In the genomic region with DNA sequence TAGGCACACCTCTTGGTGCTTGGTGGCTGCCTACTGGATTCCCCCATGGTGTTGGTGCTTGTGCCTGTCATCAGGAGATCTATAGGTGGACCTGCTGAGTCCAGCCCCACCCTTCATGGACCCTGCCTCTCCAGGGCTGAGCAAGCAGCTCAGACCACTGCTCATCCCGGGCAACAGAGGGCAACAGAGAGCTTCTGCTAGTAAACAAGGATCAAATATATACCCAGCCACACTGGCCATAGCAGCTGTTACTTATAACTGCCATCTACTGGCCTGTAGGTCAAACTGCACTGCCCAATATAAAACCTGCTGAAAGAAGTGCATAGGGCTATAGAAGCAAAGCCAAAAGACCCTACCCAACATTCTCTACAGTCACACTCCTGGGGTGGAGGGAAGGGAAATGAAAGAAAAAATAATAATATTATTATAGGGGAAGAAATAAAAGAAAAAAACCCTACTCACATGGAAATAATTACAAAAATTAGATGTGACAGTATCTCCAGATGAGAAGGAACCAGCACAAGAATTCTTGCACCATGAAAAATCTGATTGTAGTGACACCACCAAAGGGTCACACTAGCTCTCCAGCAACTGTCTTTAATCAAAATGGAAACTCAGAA, we compare ENCODE assay signal across 9 cellular contexts. TPM values are rescaled to one million over a fixed set of nuclear protein-coding genes. Genes with fewer than 3 reads are reported as not detected.
DNase-seq lines count a peak whose midpoint lies in the region; ATAC-seq lines count a peak whose summit lies in the region.
"Had no signal": no experiment of that assay in that cellular context is flagged by ENCODE, and none has a peak within 500 bp of the region (broad histone marks: within the 10 kb centered on the region; RNA-seq: fewer than 3 reads in every experiment).

No MANE protein-coding gene starts in this region.

- H3K27me3 ChIP-seq in CD4-positive, CD25-positive, alpha-beta regulatory T cell (ENCODE audit: control insufficient read depth, insufficient read depth, low read length) = peaks cover 8% of the 10 kb centered on the region
- H3K27me3 ChIP-seq: SJSA1 had no signal

- H3K4me3 Mint-ChIP-seq in CD4-positive, CD25-positive, alpha-beta regulatory T cell = no peak overlapping the region

- H3K4me3 ChIP-seq in CD4-positive, CD25-positive, alpha-beta regulatory T cell (ENCODE audit: low read depth, low read length) = no peak overlapping the region
- H3K4me3 ChIP-seq: SJSA1 had no signal

- peaks cover 28% of the 10 kb centered on the region for H3K27me3 Mint-ChIP-seq in CD4-positive, CD25-positive, alpha-beta regulatory T cell

- H3K9me3 ChIP-seq in CD4-positive, CD25-positive, alpha-beta regulatory T cell (ENCODE audit: control insufficient read depth in 2 of 2, low read length in 2 of 2) = peaks cover 14 to 20% of the 10 kb centered on the region in 2 experiments

- H3K27ac ChIP-seq in CD4-positive, CD25-positive, alpha-beta regulatory T cell (ENCODE audit: insufficient read depth, low read length, poor library complexity, severe bottlenecking) = no peak overlapping the region
- H3K27ac ChIP-seq: SJSA1 had no signal

- peak overlapping the region in 1 of 3 donors; percentile 22 for H3K27ac Mint-ChIP-seq in CD4-positive, CD25-positive, alpha-beta regulatory T cell

- peaks cover 7 to 29% (median 17%) of the 10 kb centered on the region in 4 donors for H3K4me1 Mint-ChIP-seq in CD4-positive, CD25-positive, alpha-beta regulatory T cell

- H3K4me1 ChIP-seq in CD4-positive, CD25-positive, alpha-beta regulatory T cell (ENCODE audit: control insufficient read depth, insufficient read depth, low read length, poor library complexity, severe bottlenecking) = peaks cover 12% of the 10 kb centered on the region
- H3K4me1 ChIP-seq: SJSA1 had no signal

- H3K9me3 Mint-ChIP-seq in CD4-positive, CD25-positive, alpha-beta regulatory T cell = peaks cover 0 to 25% (median 5%) of the 10 kb centered on the region in 7 donors

- H3K36me3 Mint-ChIP-seq in CD4-positive, CD25-positive, alpha-beta regulatory T cell = peaks cover 4% of the 10 kb centered on the region

- peak; percentile 81 to 95 for ATAC-seq in CD4-positive, CD25-positive, alpha-beta regulatory T cell (ENCODE audit: low read depth in 2 of 2)
- peak; percentile 100 for ATAC-seq in GM19035 (IDR thresholded peaks at IDR 0.05; ENCODE audit: unreplicated experiment)
- peak; percentile 100 for ATAC-seq in HG03103 (IDR thresholded peaks at IDR 0.05; ENCODE audit: low read depth, unreplicated experiment)

- no peaks in the 10 kb centered on the region for H3K36me3 ChIP-seq in CD4-positive, CD25-positive, alpha-beta regulatory T cell (ENCODE audit: control insufficient read depth, insufficient read depth, low read length)
- H3K36me3 ChIP-seq: SJSA1 had no signal

- DNase-seq in CD4-positive, CD25-positive, alpha-beta regulatory T cell = peak; percentile 12 to 81 (median 59)
- DNase-seq in NCI-H82 (lab: John Stamatoyannopoulos, UW) (peak; percentile 87), glomerular endothelial cell (ENCODE audit: extremely low read depth, low read depth, low spot score) (peak; percentile 0), cerebellum (ENCODE audit: low spot score) (no peak)
- DNase-seq in activated CD8-positive, alpha-beta memory T cell treated with anti-CD3 and anti-CD28 coated beads, Interleukin-2, amount 50 U/mL, for 48 hours = peak; percentile 58
- DNase-seq in stimulated activated CD4-positive, alpha-beta T cell treated with anti-CD3 and anti-CD28 coated beads, Interleukin-4, amount 100 ng/mL, for 4 hours = peak; percentile 28 to 43

RNA-seq across cellular contexts. Expression of a gene that starts 54.9 kb away (rescaled TPM):
- 81.0 TPM for total RNA-seq in CD4-positive, CD25-positive, alpha-beta regulatory T cell
- polyA plus RNA-seq in CD4-positive, CD25-positive, alpha-beta regulatory T cell = 10 to 100 TPM; 44.8 to 59.5 (median 51.0) TPM
- total RNA-seq in glomerular endothelial cell (14.4 and 34.4 TPM in 2 replicates), cerebellum (34.1 TPM)
